14 cellular contexts compared by ENCODE assay signal in the genomic region with DNA sequence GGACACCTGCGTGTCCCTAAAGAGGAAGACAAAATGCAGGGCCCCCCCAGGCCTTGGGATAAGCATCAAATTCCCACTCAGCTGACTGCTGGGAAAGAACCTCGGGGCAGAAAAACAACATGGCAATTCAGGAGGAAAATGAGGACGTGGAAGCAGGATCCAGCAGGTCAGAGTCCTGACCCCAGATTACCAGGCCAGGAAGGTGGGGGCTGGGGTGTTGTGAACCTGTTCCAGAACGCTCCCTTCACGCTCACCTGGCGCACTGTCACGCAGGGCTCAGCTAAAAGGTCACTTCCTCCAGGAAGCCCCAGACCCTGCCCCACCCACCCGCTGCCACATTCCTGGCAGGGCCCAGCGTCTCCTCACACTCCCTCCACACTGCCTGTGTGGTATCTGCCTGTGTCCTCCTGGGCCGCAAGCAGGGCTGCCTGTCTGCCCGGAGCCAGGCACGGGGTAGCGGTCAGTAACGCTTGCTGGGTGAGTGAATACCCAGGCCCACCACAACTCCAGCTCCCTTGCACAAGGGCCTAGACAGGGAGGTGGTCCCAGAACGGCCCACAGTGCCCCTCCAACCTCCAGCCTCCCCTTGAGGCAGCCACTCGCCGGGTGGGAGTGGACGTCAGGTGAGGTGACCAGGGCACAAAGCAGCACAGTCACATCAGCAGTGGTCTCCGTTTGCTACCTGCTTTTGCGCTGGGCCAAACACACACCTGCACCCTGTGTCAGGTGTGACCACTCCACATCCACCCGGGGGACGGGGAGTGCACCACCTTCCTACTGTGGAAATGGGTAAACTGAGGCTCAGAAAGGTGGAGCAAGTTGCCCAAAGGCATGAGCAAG. TPM values are rescaled to one million over a fixed set of nuclear protein-coding genes. Genes with fewer than 3 reads are reported as not detected.
DNase-seq lines count a peak whose midpoint lies in the region; ATAC-seq and TF ChIP-seq lines count a peak whose summit lies in the region.
"Had no signal": no experiment of that assay in that cellular context is flagged by ENCODE, and none has a peak within 500 bp of the region (broad histone marks: within the 10 kb centered on the region; RNA-seq: fewer than 3 reads in every experiment).

No MANE protein-coding gene starts in this region.

- H3K9ac ChIP-seq in iPS-15b (ENCODE audit: low read depth, low read length) = peak overlapping the region; percentile 47

- no peak overlapping the region for H3K4me3 Mint-ChIP-seq in activated naive CD8-positive, alpha-beta T cell treated with anti-CD3 and anti-CD28 coated beads for 36 hours
- H3K4me3 Mint-ChIP-seq: activated naive CD8-positive, alpha-beta T cell treated with anti-CD3 and anti-CD28 coated beads, Interleukin-2, amount 50 U/mL, for 24 hours had no signal

- H3K27me3 ChIP-seq in RWPE2 (ENCODE audit: insufficient read depth, poor library complexity, severe bottlenecking) (no peaks in the 10 kb centered on the region), iPS-15b (ENCODE audit: control insufficient read depth, insufficient read depth, low read length) (no peaks in the 10 kb centered on the region), osteoblast (ENCODE audit: insufficient read depth, low read length) (no peaks in the 10 kb centered on the region)

- peaks cover 16% of the 10 kb centered on the region for H3K4me1 ChIP-seq in RWPE2 (ENCODE audit: insufficient read depth, poor library complexity, severe bottlenecking)
- H3K4me1 ChIP-seq in iPS-15b (ENCODE audit: control insufficient read depth, insufficient read depth, low read length) = peaks cover 5% of the 10 kb centered on the region
- no peaks in the 10 kb centered on the region for H3K4me1 ChIP-seq in osteoblast (ENCODE audit: insufficient read depth, low read length)

- no peak overlapping the region for H3K4me3 ChIP-seq in RWPE2 (ENCODE audit: severe bottlenecking)
- H3K4me3 ChIP-seq in iPS-15b (ENCODE audit: low read depth, low read length) = no peak overlapping the region
- H3K4me3 ChIP-seq in osteoblast (ENCODE audit: insufficient read depth, low read length) = no peak overlapping the region

- peaks cover 99% of the 10 kb centered on the region for H3K79me2 ChIP-seq in osteoblast (ENCODE audit: insufficient read depth, low read length)

- H3K27ac ChIP-seq in RWPE2 (ENCODE audit: poor library complexity, severe bottlenecking) (no peak overlapping the region), osteoblast (ENCODE audit: low read depth, low read length) (no peak overlapping the region)

- no peaks in the 10 kb centered on the region for H3K27me3 Mint-ChIP-seq in activated naive CD8-positive, alpha-beta T cell treated with anti-CD3 and anti-CD28 coated beads for 36 hours
- H3K27me3 Mint-ChIP-seq: activated naive CD8-positive, alpha-beta T cell treated with anti-CD3 and anti-CD28 coated beads, Interleukin-2, amount 50 U/mL, for 24 hours had no signal

- H3K36me3 ChIP-seq in RWPE2 (ENCODE audit: low read depth) (no peaks in the 10 kb centered on the region), iPS-15b (ENCODE audit: control insufficient read depth, insufficient read depth, low read length) (peaks cover 7% of the 10 kb centered on the region), osteoblast (ENCODE audit: insufficient read depth, low read length) (no peaks in the 10 kb centered on the region)

- H3K36me3 Mint-ChIP-seq in activated naive CD8-positive, alpha-beta T cell treated with anti-CD3 and anti-CD28 coated beads for 36 hours = no peaks in the 10 kb centered on the region

- TF ChIP-seq CTCF in RWPE2 (IDR thresholded peaks at IDR 0.05; ENCODE audit: poor library complexity, severe bottlenecking) (no peak), osteoblast (IDR thresholded peaks at IDR 0.05; ENCODE audit: extremely low read depth, low read depth, low read length) (no peak)

- H3K27ac Mint-ChIP-seq in activated naive CD8-positive, alpha-beta T cell treated with anti-CD3 and anti-CD28 coated beads for 36 hours = no peak overlapping the region
- H3K27ac Mint-ChIP-seq: activated naive CD8-positive, alpha-beta T cell treated with anti-CD3 and anti-CD28 coated beads, Interleukin-2, amount 50 U/mL, for 24 hours had no signal

- H3K4me2 ChIP-seq in osteoblast (ENCODE audit: insufficient read depth, low read length) = no peak overlapping the region

- no peaks in the 10 kb centered on the region for H3K4me1 Mint-ChIP-seq in activated naive CD8-positive, alpha-beta T cell treated with anti-CD3 and anti-CD28 coated beads for 36 hours

- no peaks in the 10 kb centered on the region for H3K9me3 Mint-ChIP-seq in activated naive CD8-positive, alpha-beta T cell treated with anti-CD3 and anti-CD28 coated beads for 36 hours
- H3K9me3 Mint-ChIP-seq: activated naive CD8-positive, alpha-beta T cell treated with anti-CD3 and anti-CD28 coated beads, Interleukin-2, amount 50 U/mL, for 24 hours had no signal

- DNase-seq in ELF-1 (ENCODE audit: low read depth, low spot score) (peak; percentile 54), RWPE2 (ENCODE audit: low spot score) (peak; percentile 51), osteoblast (ENCODE audit: insufficient read length, low spot score, missing footprints) (peak; percentile 58), DMS 273 (lab: John Stamatoyannopoulos, UW; ENCODE audit: unreplicated experiment) (no peak), ureter (ENCODE audit: low spot score) (no peak)
- no peak for DNase-seq in activated naive CD8-positive, alpha-beta T cell treated with anti-CD3 and anti-CD28 coated beads for 36 hours
- DNase-seq: activated CD4-positive, CD25-positive, alpha-beta regulatory T cell treated with anti-CD3 and anti-CD28 coated beads, Interleukin-2, amount 50 U/mL, for 72 hours; activated naive CD8-positive, alpha-beta T cell treated with anti-CD3 and anti-CD28 coated beads, Interleukin-2, amount 50 U/mL, for 24 hours; DMS79 treated with DMSO at 0.1 percent for 48 hours; kidney glomerular epithelial cell; T-helper 1 cell had no signal

- no peak overlapping the region for H2AFZ ChIP-seq in osteoblast (ENCODE audit: low read length)

- H3K9me3 ChIP-seq in RWPE2 (ENCODE audit: severe bottlenecking) (no peaks in the 10 kb centered on the region), iPS-15b (ENCODE audit: control insufficient read depth, insufficient read depth, low read length) (no peaks in the 10 kb centered on the region), osteoblast (ENCODE audit: low read depth, low read length) (no peaks in the 10 kb centered on the region)

- no peak; the same call in 2 of the 3 replicates for ATAC-seq in RWPE2 (ENCODE audit: low read depth)
- no peak for ATAC-seq in HG03039 (IDR thresholded peaks at IDR 0.05; ENCODE audit: unreplicated experiment)
- ATAC-seq: activated naive CD8-positive, alpha-beta T cell treated with anti-CD3 and anti-CD28 coated beads, Interleukin-2, amount 50 U/mL, for 24 hours; Panc1 had no signal

- peaks cover 86% of the 10 kb centered on the region for H4K20me1 ChIP-seq in osteoblast (ENCODE audit: insufficient read depth, low read length)

RNA-seq across cellular contexts. Expression of gene VAV2, which starts 18.1 kb away (rescaled TPM):
- total RNA-seq in osteoblast = 8.0 and 8.8 TPM in 2 replicates
- 38.9 TPM for total RNA-seq in ureter
- 1 to 10 TPM; 4.2 TPM for total RNA-seq in activated naive CD8-positive, alpha-beta T cell treated with anti-CD3 and anti-CD28 coated beads for 36 hours

RNA-seq across cellular contexts. Expression of gene BRD3OS, which starts 51.3 kb away (rescaled TPM):
- total RNA-seq in osteoblast (23.0 and 26.1 TPM in 2 replicates), ureter (16.9 TPM)
- 10 to 100 TPM; 12.6 to 12.7 TPM for total RNA-seq in activated naive CD8-positive, alpha-beta T cell treated with anti-CD3 and anti-CD28 coated beads for 36 hours

Comparison
In these comparisons a context has a peak if more than half of its experiments do, and no peak if none do; other contexts are left out.
1. DNase-seq: peak in ELF-1 (single experiment), RWPE2 (single experiment) and osteoblast (single experiment); none in DMS 273 (single experiment), ureter (single experiment) and activated naive CD8-positive, alpha-beta T cell treated with anti-CD3 and anti-CD28 coated beads for 36 hours (single experiment).